11 cellular contexts compared by ENCODE assay signal in the genomic region with DNA sequence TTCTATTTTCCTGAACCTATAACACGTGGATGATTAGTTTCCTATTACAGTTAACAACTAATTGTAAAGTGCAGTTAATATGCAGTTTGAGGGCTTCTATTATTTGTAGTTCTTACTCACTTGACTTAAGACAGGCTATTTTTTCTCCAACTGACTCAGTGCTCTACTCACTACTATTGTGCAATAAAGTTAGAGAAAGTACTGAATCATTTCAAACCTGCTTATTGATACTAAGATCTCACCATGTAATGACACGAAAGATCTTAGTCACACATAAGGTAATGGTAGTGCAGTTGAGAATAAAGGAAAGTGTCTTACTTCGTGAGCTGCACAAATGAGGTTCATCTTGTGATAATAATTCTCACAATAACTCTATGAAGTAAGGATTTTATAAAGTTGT. TPM values are rescaled to one million over a fixed set of nuclear protein-coding genes. Genes with fewer than 3 reads are reported as not detected.
DNase-seq lines count a peak whose midpoint lies in the region; ATAC-seq and TF ChIP-seq lines count a peak whose summit lies in the region.
"Had no signal": no experiment of that assay in that cellular context is flagged by ENCODE, and none has a peak within 500 bp of the region (broad histone marks: within the 10 kb centered on the region; RNA-seq: fewer than 3 reads in every experiment).

No MANE protein-coding gene starts in this region.

- H3K27me3 ChIP-seq in AG04450 (ENCODE audit: control insufficient read depth, insufficient read depth, low read length) (no peaks in the 10 kb centered on the region), OCI-LY3 (ENCODE audit: low read depth, low read length) (peaks cover 32% of the 10 kb centered on the region), tibial artery (no peaks in the 10 kb centered on the region)
- H3K27me3 ChIP-seq: stomach had no signal

- H3K4me1 ChIP-seq in OCI-LY3 (ENCODE audit: low read length): peaks cover 20% of the 10 kb centered on the region
- no peaks in the 10 kb centered on the region for H3K4me1 ChIP-seq in tibial artery
- H3K4me1 ChIP-seq: stomach had no signal

- CTCF ChIA-PET in AG04450 (lab: Charles Lee): no interaction called here

- H3K4me3 ChIP-seq in AG04450 (ENCODE audit: low read depth, low read length): no peak overlapping the region
- H3K4me3 ChIP-seq in OCI-LY3 (ENCODE audit: low read length): peak overlapping the region; percentile 19
- H3K4me3 ChIP-seq in tibial artery: no peak overlapping the region
- H3K4me3 ChIP-seq: stomach had no signal

- H3K4me2 ChIP-seq in OCI-LY3 (ENCODE audit: low read length): peak overlapping the region; percentile 62

- H3K79me2 ChIP-seq in OCI-LY3 (ENCODE audit: low read length): no peaks in the 10 kb centered on the region

- H3K36me3 Mint-ChIP-seq in endothelial cell (ENCODE audit: low read depth, unreplicated experiment): no peaks in the 10 kb centered on the region

- no peaks in the 10 kb centered on the region for H3K9me3 ChIP-seq in AG04450 (ENCODE audit: control insufficient read depth, insufficient read depth, low read length)
- no peaks in the 10 kb centered on the region for H3K9me3 ChIP-seq in OCI-LY3 (ENCODE audit: insufficient read depth, low read length)
- H3K9me3 ChIP-seq in tibial artery: no peaks in the 10 kb centered on the region

- no peak overlapping the region for H2AFZ ChIP-seq in OCI-LY3 (ENCODE audit: low read depth, low read length)

- no peak overlapping the region for H3K27ac Mint-ChIP-seq in endothelial cell (ENCODE audit: unreplicated experiment)

- intact Hi-C loops in tibial artery (cut with DNase I; ENCODE audit: low total_unique reads): no loop called here

- no peaks in the 10 kb centered on the region for H3K9me3 Mint-ChIP-seq in endothelial cell (ENCODE audit: unreplicated experiment)

- H3K36me3 ChIP-seq in OCI-LY3 (replicated peaks; ENCODE audit: low read depth, low read length): no peaks in the 10 kb centered on the region
- no peaks in the 10 kb centered on the region for H3K36me3 ChIP-seq in tibial artery
- H3K36me3 ChIP-seq: stomach had no signal

- H3K9ac ChIP-seq in OCI-LY3 (ENCODE audit: low read length): no peak overlapping the region

- peak; percentile 57 for ATAC-seq in GM19025 (IDR thresholded peaks at IDR 0.05; ENCODE audit: low read depth, unreplicated experiment)

- peaks cover 1% of the 10 kb centered on the region for H3K27me3 Mint-ChIP-seq in endothelial cell (ENCODE audit: unreplicated experiment)

- POLR2A ChIA-PET in AG04450 (lab: Yijun Ruan, JAX): no interaction called here

- no peak overlapping the region for H3K27ac ChIP-seq in AG04450 (ENCODE audit: low read depth, low read length)
- H3K27ac ChIP-seq in OCI-LY3 (ENCODE audit: low read length): no peak overlapping the region
- H3K27ac ChIP-seq in tibial artery: no peak overlapping the region
- H3K27ac ChIP-seq: stomach had no signal

- no peaks in the 10 kb centered on the region for H4K20me1 ChIP-seq in OCI-LY3 (ENCODE audit: insufficient read depth, low read length)

- no peak overlapping the region for H3K4me3 Mint-ChIP-seq in endothelial cell (ENCODE audit: unreplicated experiment)

- DNase-seq in AG04450 (ENCODE audit: low read depth, low spot score) (peak; percentile 58), fibroblast of peridontal ligament (ENCODE audit: extremely low read depth) (peak; percentile 89), NCI-H446 treated with DMSO at 0.1 percent for 48 hours (lab: John Stamatoyannopoulos, UW) (no peak), tibial artery (no peak), endothelial cell (ENCODE audit: low spot score) (no peak)
- no peak for DNase-seq in stimulated activated CD4-positive, alpha-beta T cell treated with anti-CD3 and anti-CD28 coated beads, Interleukin-2, amount 100 ng/mL, for 24 hours
- DNase-seq: activated gamma-delta T cell, NCI-H2081, stomach had no signal

- no peaks in the 10 kb centered on the region for H3K4me1 Mint-ChIP-seq in endothelial cell (ENCODE audit: unreplicated experiment)

- TF ChIP-seq CTCF in AG04450 (IDR thresholded peaks at IDR 0.05; ENCODE audit: low read depth, low read length): no peak
- TF ChIP-seq CTCF in OCI-LY3 (IDR thresholded peaks at IDR 0.05; ENCODE audit: low read depth, low read length): no peak
- no peak for TF ChIP-seq CTCF in tibial artery (IDR thresholded peaks at IDR 0.05)
- no peak for TF ChIP-seq CTCF in endothelial cell (IDR thresholded peaks at IDR 0.05; ENCODE audit: unreplicated experiment)

RNA-seq across cellular contexts. Expression of gene ITM2B, which starts 22.8 kb away (rescaled TPM):
- 341 and 417 TPM in 2 replicates for polyA plus RNA-seq in AG04450 (2011; rRNA removed)
- polyA minus RNA-seq in AG04450 (2011; rRNA and poly(A)+ RNA removed): 32.6 and 68.1 TPM in 2 replicates
- total RNA-seq in endothelial cell (ENCODE audit: unreplicated experiment): 448 TPM

Comparison
In these comparisons a context has a peak if more than half of its experiments do, and no peak if none do; other contexts are left out.
1. DNase-seq: peak in AG04450 (single experiment) and fibroblast of peridontal ligament (single experiment); none in NCI-H446 treated with DMSO at 0.1 percent for 48 hours (single experiment), stimulated activated CD4-positive, alpha-beta T cell treated with anti-CD3 and anti-CD28 coated beads, Interleukin-2, amount 100 ng/mL, for 24 hours (0 of 2), tibial artery (0 of 2) and endothelial cell (single experiment).